In the genomic region with DNA sequence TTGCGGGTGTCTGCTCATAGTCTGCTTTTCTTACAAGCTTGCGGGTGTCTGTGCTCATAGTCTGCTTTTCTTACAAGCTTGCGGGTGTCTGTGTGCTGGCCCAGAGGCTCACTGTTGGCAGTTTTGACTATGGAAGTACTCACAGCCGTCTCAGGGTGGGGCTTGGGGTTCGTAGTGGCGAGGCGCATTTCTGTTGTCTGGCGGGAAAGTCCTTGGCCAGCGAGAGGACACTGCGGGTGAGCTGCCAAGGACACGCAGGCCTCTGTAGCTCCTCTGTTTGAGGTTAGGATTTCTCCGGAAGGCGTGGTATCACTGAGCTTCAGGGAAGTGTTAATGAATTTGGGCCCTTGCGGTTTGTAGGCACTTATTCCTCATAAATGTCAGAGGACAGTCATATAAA, we compare ENCODE assay signal across 19 cellular contexts.
"Had no signal": no experiment of that assay in that cellular context is flagged by ENCODE, and none has a peak within 500 bp of the region (broad histone marks: within the 10 kb centered on the region; RNA-seq: fewer than 3 reads in every experiment).

No MANE protein-coding gene starts in this region.

- H3K27me3 ChIP-seq: ascending aorta, hepatocyte, right lobe of liver, upper lobe of right lung had no signal

- ATAC-seq: effector memory CD8-positive, alpha-beta T cell; left colon; right lobe of liver; SK-N-SH treated with all-trans-retinoic acid at 6 μM for 48 hours; stimulated activated memory B cell treated with anti-CD40 and anti-IgM and Interleukin-4, amounts not matched to agents 10 μg/mL and 1 μg/mL and 100 μg/mL, for 72 hours; T-cell; upper lobe of right lung had no signal

- H3K27ac Mint-ChIP-seq: activated CD4-positive, alpha-beta T cell treated with anti-CD3 and anti-CD28 coated beads, Interleukin-2, amount 10 ng/mL, durations not matched to agents 24 days and 14 days; progenitor cell of endocrine pancreas had no signal

- H3K27ac ChIP-seq: ascending aorta, hepatocyte, right lobe of liver, thoracic aorta, upper lobe of right lung had no signal

- H3K4me1 ChIP-seq: ascending aorta, right lobe of liver, upper lobe of right lung had no signal

- H3K4me3 ChIP-seq: ascending aorta, hepatocyte, right lobe of liver, smooth muscle cell, thoracic aorta, upper lobe of right lung had no signal

- H3K9me3 Mint-ChIP-seq: activated CD4-positive, alpha-beta T cell treated with anti-CD3 and anti-CD28 coated beads, Interleukin-2, amount 10 ng/mL, durations not matched to agents 24 days and 14 days; effector memory CD8-positive, alpha-beta T cell; stimulated activated memory B cell treated with anti-CD40 and anti-IgM and Interleukin-4, amounts not matched to agents 10 μg/mL and 1 μg/mL and 100 μg/mL, for 72 hours; T-cell had no signal

- H3K27me3 Mint-ChIP-seq: activated CD4-positive, alpha-beta T cell treated with anti-CD3 and anti-CD28 coated beads, Interleukin-2, amount 10 ng/mL, durations not matched to agents 24 days and 14 days; effector memory CD8-positive, alpha-beta T cell; progenitor cell of endocrine pancreas; stimulated activated memory B cell treated with anti-CD40 and anti-IgM and Interleukin-4, amounts not matched to agents 10 μg/mL and 1 μg/mL and 100 μg/mL, for 72 hours; T-cell had no signal

- DNase-seq: activated CD4-positive, alpha-beta T cell treated with anti-CD3 and anti-CD28 coated beads, Interleukin-2, amount 10 ng/mL, durations not matched to agents 24 days and 14 days; activated CD8-positive, alpha-beta memory T cell treated with anti-CD3 and anti-CD28 coated beads, Interleukin-2, amount 50 U/mL, for 4 hours; activated effector memory CD4-positive, alpha-beta T cell treated with anti-CD3 and anti-CD28 coated beads, Interleukin-2, amount 50 U/mL, for 16 hours; activated naive CD4-positive, alpha-beta T cell treated with anti-CD3 and anti-CD28 coated beads, Interleukin-2, amount 50 U/mL, for 16 hours; activated T-cell treated with anti-CD3 and anti-CD28 coated beads, Interleukin-2, amount 50 U/mL, for 48 hours; effector memory CD8-positive, alpha-beta T cell; foreskin fibroblast; left colon; stimulated activated CD4-positive, alpha-beta T cell treated with anti-CD3 and anti-CD28 coated beads, Interleukin-4, amount 100 ng/mL, for 24 hours; T-cell; upper lobe of right lung had no signal

- H3K9me3 ChIP-seq: ascending aorta, right lobe of liver, thoracic aorta, upper lobe of right lung had no signal

- H3K4me3 Mint-ChIP-seq: activated CD4-positive, alpha-beta T cell treated with anti-CD3 and anti-CD28 coated beads, Interleukin-2, amount 10 ng/mL, durations not matched to agents 24 days and 14 days; effector memory CD8-positive, alpha-beta T cell; stimulated activated memory B cell treated with anti-CD40 and anti-IgM and Interleukin-4, amounts not matched to agents 10 μg/mL and 1 μg/mL and 100 μg/mL, for 72 hours; T-cell had no signal
